In the genomic region with DNA sequence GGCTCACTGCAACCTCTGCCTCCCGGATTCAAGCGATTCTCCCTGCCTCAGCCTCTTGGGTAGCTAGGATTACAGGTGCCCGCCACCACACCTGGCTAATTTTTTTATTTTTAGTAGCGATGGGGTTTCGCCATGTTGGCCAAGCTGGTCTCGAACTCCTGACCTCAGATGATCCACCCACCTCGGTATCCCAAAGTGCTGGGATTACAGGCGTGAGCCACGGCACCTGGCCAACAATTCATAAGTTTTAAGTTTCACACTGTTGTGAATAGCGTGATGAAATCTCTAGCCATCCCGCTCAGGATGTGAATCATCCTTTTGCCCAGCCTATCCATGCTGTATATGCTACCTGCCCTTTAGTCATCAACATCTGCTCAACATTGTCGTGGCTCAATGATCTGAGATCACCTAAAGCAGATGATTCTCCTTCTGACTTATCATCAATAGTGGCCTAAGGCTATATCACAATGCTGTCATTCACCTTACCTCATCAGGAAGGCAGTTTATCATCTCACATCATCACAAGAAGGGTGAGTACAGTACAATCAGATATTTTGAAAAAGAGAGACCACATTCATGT, we compare ENCODE assay signal across 8 cellular contexts. TPM values are rescaled to one million over a fixed set of nuclear protein-coding genes. Genes with fewer than 3 reads are reported as not detected.
DNase-seq lines count a peak whose midpoint lies in the region; ATAC-seq, FAIRE-seq and TF ChIP-seq lines count a peak whose summit lies in the region.

No MANE protein-coding gene starts in this region.

- peaks cover 50% of the 10 kb centered on the region for H3F3A ChIP-seq in PC-9 (ENCODE audit: insufficient read depth, low read depth)

- FAIRE-seq in small intestine (lab: Jason Lieb, UNC): no peak

- CTCF ChIA-PET in PC-9 (lab: Charles Lee): no interaction called here

- peaks cover 79% of the 10 kb centered on the region for H3K79me2 ChIP-seq in PC-9 (ENCODE audit: low read depth)

- peak; percentile 16 for DNase-seq in NOMO-1 treated with DMSO at 0.1 percent for 48 hours (lab: John Stamatoyannopoulos, UW; ENCODE audit: unreplicated experiment)
- DNase-seq in NOMO-1 treated with dmso at 0.1 percent for 144 hours (lab: John Stamatoyannopoulos, UW; ENCODE audit: unreplicated experiment): no peak
- DNase-seq in PC-9: peak; percentile 75 to 96
- DNase-seq in gastrocnemius medialis: peak in 1 of 2 donors; percentile 53
- no peak for DNase-seq in small intestine
- DNase-seq in activated gamma-delta T cell (lab: John Stamatoyannopoulos, UW): no peak

- H3K4me3 ChIP-seq in PC-9 (no peak overlapping the region), gastrocnemius medialis (no peak overlapping the region), small intestine (ENCODE audit: low read depth in 1 of 2, low read length in 2 of 2) (no peak overlapping the region)

- intact Hi-C loops in PC-9 (cut with micrococcal nuclease; ENCODE audit: unreplicated experiment): no loop called here
- intact Hi-C loops in gastrocnemius medialis (cut with DNase I; ENCODE audit: low total_unique reads): loop anchor here (5.0 kb wide), 1 partner anchor 112 kb away; a partner anchor contains a TSS

- TF ChIP-seq POLR2A in gastrocnemius medialis (IDR thresholded peaks at IDR 0.05): no peak

- H4K20me1 ChIP-seq in PC-9 (ENCODE audit: insufficient read depth): peaks cover 16% of the 10 kb centered on the region

- H3K9me3 ChIP-seq in PC-9 (ENCODE audit: insufficient read depth, low read depth): no peaks in the 10 kb centered on the region
- H3K9me3 ChIP-seq in gastrocnemius medialis: no peaks in the 10 kb centered on the region
- no peaks in the 10 kb centered on the region for H3K9me3 ChIP-seq in small intestine (ENCODE audit: control insufficient read depth, low read depth)

- in situ Hi-C loops in gastrocnemius medialis (cut with MboI; ENCODE audit: low sequenced_read_pairs in 4 of 4): no loop called here

- H3K4me1 ChIP-seq in PC-9 (replicated peaks; ENCODE audit: insufficient read depth) (peaks cover 50% of the 10 kb centered on the region), gastrocnemius medialis (peaks cover 60 to 61% of the 10 kb centered on the region in 2 donors), small intestine (ENCODE audit: control insufficient read depth in 2 of 2, insufficient read depth in 1 of 2, low read depth in 1 of 2, low read length in 1 of 2) (peaks cover 2 to 12% of the 10 kb centered on the region in 2 donors)

- H3K9me3 Mint-ChIP-seq in brain: no peaks in the 10 kb centered on the region

- TF ChIP-seq CTCF in PC-9 (conservative IDR thresholded peaks at IDR 0.05) (no peak), brain (conservative IDR thresholded peaks at IDR 0.05) (no peak), gastrocnemius medialis (IDR thresholded peaks at IDR 0.05 in 4 of 5, conservative IDR thresholded peaks at IDR 0.05 in 1 of 5) (no peak)

- H3K4me2 ChIP-seq in PC-9: peak overlapping the region; percentile 94

- H3K27ac ChIP-seq in PC-9: peak overlapping the region; percentile 81
- peak overlapping the region; percentile 90 to 100 (median 98) for H3K27ac ChIP-seq in gastrocnemius medialis
- H3K27ac ChIP-seq in small intestine (ENCODE audit: low read depth in 1 of 2, low read length in 1 of 2): no peak overlapping the region

- H3K36me3 ChIP-seq in PC-9 (ENCODE audit: low read depth): peaks cover 9% of the 10 kb centered on the region; the same call in 1 of the 2 replicates
- H3K36me3 ChIP-seq in gastrocnemius medialis: peaks cover 0 to 5% of the 10 kb centered on the region in 2 donors
- H3K36me3 ChIP-seq in small intestine (ENCODE audit: control insufficient read depth in 2 of 2, insufficient read depth in 2 of 2, low read length in 2 of 2): no peaks in the 10 kb centered on the region

- POLR2A ChIA-PET in PC-9 (lab: Charles Lee; ENCODE audit: unreplicated experiment): no interaction called here

- no peak overlapping the region for H2AFZ ChIP-seq in PC-9

- peak overlapping the region in 3 of 5 experiments; percentile 10 to 74 (median 13) for H3K27ac Mint-ChIP-seq in brain

- H3K36me3 Mint-ChIP-seq in brain: peaks cover 15% of the 10 kb centered on the region

- peaks cover 75% of the 10 kb centered on the region for H3K4me1 Mint-ChIP-seq in brain

- 84 to 88% (median 85%) methylated on average over 12 of the region's 12 CpGs for WGBS in small intestine, 3 donors

- H3K27me3 ChIP-seq in PC-9 (ENCODE audit: insufficient read depth, low read depth) (no peaks in the 10 kb centered on the region), gastrocnemius medialis (no peaks in the 10 kb centered on the region), small intestine (ENCODE audit: control insufficient read depth in 2 of 2, insufficient read depth in 2 of 2, low read length in 2 of 2) (no peaks in the 10 kb centered on the region)

- H3K27me3 Mint-ChIP-seq in brain: peaks cover 12% of the 10 kb centered on the region

- H3K4me3 Mint-ChIP-seq in brain: peak overlapping the region; percentile 56 to 99 (median 98)

- H3K9me2 ChIP-seq in PC-9 (ENCODE audit: insufficient read depth): no peaks in the 10 kb centered on the region

- BruUV-seq in PC-9 (replicated peaks; lab: Mats Ljungman, UMichigan): no TSS peak

- peak in 1 of 2 donors; percentile 45 for ATAC-seq in gastrocnemius medialis
- no peak for ATAC-seq in HG03196 (IDR thresholded peaks at IDR 0.05; ENCODE audit: unreplicated experiment)

RNA-seq across cellular contexts. Expression of a gene that starts 2.6 kb away (rescaled TPM):
- total RNA-seq in PC-9 (2021) (68.2 and 74.4 TPM in 2 replicates), gastrocnemius medialis (100 to 1,000 TPM in 1 of 4 donors, 10 to 100 TPM in 3; 62.4 to 106 (median 74.1) TPM)
- polyA plus RNA-seq in brain (ENCODE audit: insufficient read depth, low read depth, low replicate concordance) (194 TPM), small intestine (100 to 1,000 TPM in 2 of 3 donors, 10 to 100 TPM in 1; 95.1 to 130 (median 116) TPM)

RNA-seq across cellular contexts. Expression of a gene that starts 2.7 kb away (rescaled TPM):
- total RNA-seq in PC-9 (2021) (25.9 and 26.8 TPM in 2 replicates), gastrocnemius medialis (10 to 100 TPM; 16.1 to 20.4 (median 17.9) TPM)
- polyA plus RNA-seq in brain (ENCODE audit: insufficient read depth, low read depth, low replicate concordance) (40.7 TPM), small intestine (100 to 1,000 TPM in 1 of 3 donors, 10 to 100 TPM in 2; 51.3 to 131 (median 74.6) TPM)

RNA-seq across cellular contexts. Expression of a gene that starts 17.1 kb away (rescaled TPM):
- total RNA-seq in PC-9 (2021): 5.6 and 7.4 TPM in 2 replicates
- 27.7 TPM for polyA plus RNA-seq in brain (ENCODE audit: insufficient read depth, low read depth, low replicate concordance)
- 1 to 10 TPM in 2 of 4 donors, under 1 TPM in 2; 0.89 to 2.4 (median 1.3) TPM for total RNA-seq in gastrocnemius medialis
- polyA plus RNA-seq in small intestine: 1 to 10 TPM; 1.8 to 3.8 (median 2.2) TPM

RNA-seq across cellular contexts. Expression of a gene that starts 17.2 kb away (rescaled TPM):
- total RNA-seq in PC-9 (2021) (26.7 and 29.8 TPM in 2 replicates), gastrocnemius medialis (10 to 100 TPM; 40.2 to 60.2 (median 46.3) TPM)
- polyA plus RNA-seq in brain (ENCODE audit: insufficient read depth, low read depth, low replicate concordance) (42.0 TPM), small intestine (10 to 100 TPM; 22.7 to 26.2 (median 23.0) TPM)

RNA-seq across cellular contexts. Expression of a gene that starts 25.9 kb away (rescaled TPM):
- total RNA-seq in PC-9 (2021): 8.8 and 9.0 TPM in 2 replicates
- polyA plus RNA-seq in brain (ENCODE audit: insufficient read depth, low read depth, low replicate concordance): not detected
- total RNA-seq in gastrocnemius medialis: not detected
- polyA plus RNA-seq in small intestine: 1 to 10 TPM in 1 of 3 donors, under 1 TPM in 1, not detected in 1; 0.22 to 1.0 TPM

Comparison
In these comparisons a context has a peak if more than half of its experiments do, and no peak if none do; other contexts are left out.
1. DNase-seq: peak in NOMO-1 treated with DMSO at 0.1 percent for 48 hours (single experiment) and PC-9 (2 of 2); none in NOMO-1 treated with dmso at 0.1 percent for 144 hours (single experiment), small intestine (single experiment) and activated gamma-delta T cell (single experiment).
2. H3K27ac ChIP-seq: peak in PC-9 (single experiment) and gastrocnemius medialis (4 of 4); none in small intestine (0 of 2).